ENCODE assay signal across 20 cellular contexts in genomic region chr7:47526466-47526865, GRCh38. TPM values are rescaled to one million over a fixed set of nuclear protein-coding genes. Genes with fewer than 3 reads are reported as not detected.
DNase-seq lines count a peak whose midpoint lies in the region; ATAC-seq, FAIRE-seq and TF ChIP-seq lines count a peak whose summit lies in the region.
"Had no signal": no experiment of that assay in that cellular context is flagged by ENCODE, and none has a peak within 500 bp of the region (broad histone marks: within the 10 kb centered on the region; RNA-seq: fewer than 3 reads in every experiment).

No MANE protein-coding gene starts in this region.

- ATAC-seq in left ventricle myocardium superior (peak; percentile 23), right cardiac atrium (no peak), HepG2 (no peak), HG02938 (IDR thresholded peaks at IDR 0.05; ENCODE audit: unreplicated experiment) (no peak)
- no peak for ATAC-seq in activated T-cell treated with anti-CD3 and anti-CD28 coated beads, Interleukin-2, amount 50 U/mL, for 4 hours

- no peak for TF ChIP-seq RAD21 in HepG2 (CRISPR knock-in tag; IDR thresholded peaks at IDR 0.05)

- no peak overlapping the region for H3K4me3 Mint-ChIP-seq in activated T-cell treated with anti-CD3 and anti-CD28 coated beads, Interleukin-2, amount 50 U/mL, for 4 hours

- CTCF ChIA-PET in HepG2 (lab: Yijun Ruan, JAX; ENCODE audit: low intra/inter-chr PET ratio, low total read pairs): no interaction called here

- H3K36me3 Mint-ChIP-seq in activated T-cell treated with anti-CD3 and anti-CD28 coated beads, Interleukin-2, amount 50 U/mL, for 4 hours (ENCODE audit: insufficient read depth): no peaks in the 10 kb centered on the region

- no peak for FAIRE-seq in HepG2 (lab: Jason Lieb, UNC)
- FAIRE-seq: GM19239, H54, HTR-8/SVneo had no signal

- H3K4me1 Mint-ChIP-seq in activated T-cell treated with anti-CD3 and anti-CD28 coated beads, Interleukin-2, amount 50 U/mL, for 4 hours (ENCODE audit: low read depth): no peaks in the 10 kb centered on the region

- BruUV-seq in HepG2 (replicated peaks; lab: Mats Ljungman, UMichigan): no TSS peak

- H3K9me3 ChIP-seq in right cardiac atrium (ENCODE audit: control insufficient read depth, low read length): no peaks in the 10 kb centered on the region
- no peaks in the 10 kb centered on the region for H3K9me3 ChIP-seq in HepG2 (ENCODE audit: low read length)
- H3K9me3 ChIP-seq in osteoblast (ENCODE audit: low read depth, low read length): no peaks in the 10 kb centered on the region
- H3K9me3 ChIP-seq: BE2C had no signal

- H3K4me3 ChIP-seq in right cardiac atrium (ENCODE audit: low read length) (no peak overlapping the region), HepG2 (replicated peaks in 1 of 3; ENCODE audit: insufficient read depth in 1 of 3, low read depth in 2 of 3, low read length in 3 of 3) (no peak overlapping the region), osteoblast (ENCODE audit: insufficient read depth, low read length) (no peak overlapping the region)

- no peaks in the 10 kb centered on the region for H3K4me1 ChIP-seq in right cardiac atrium (ENCODE audit: control insufficient read depth, insufficient read depth, low read length)
- H3K4me1 ChIP-seq in HepG2 (ENCODE audit: insufficient read depth, low read length): peaks cover 44% of the 10 kb centered on the region
- H3K4me1 ChIP-seq in osteoblast (ENCODE audit: insufficient read depth, low read length): no peaks in the 10 kb centered on the region
- H3K4me1 ChIP-seq: BE2C had no signal

- H3K4me2 ChIP-seq in HepG2 (ENCODE audit: low read depth, low read length): no peak overlapping the region
- no peak overlapping the region for H3K4me2 ChIP-seq in osteoblast (ENCODE audit: insufficient read depth, low read length)

- no peaks in the 10 kb centered on the region for H3K27me3 Mint-ChIP-seq in activated T-cell treated with anti-CD3 and anti-CD28 coated beads, Interleukin-2, amount 50 U/mL, for 4 hours (ENCODE audit: low read depth)

- no peak for DNase-seq in left ventricle myocardium superior
- no peak for DNase-seq in right cardiac atrium
- no peak for DNase-seq in HepG2 (ENCODE audit: low spot score)
- DNase-seq in osteoblast (ENCODE audit: insufficient read length, low spot score, missing footprints): peak; percentile 22
- no peak for DNase-seq in mesenteric fat pad (ENCODE audit: low spot score)
- no peak for DNase-seq in activated T-cell treated with anti-CD3 and anti-CD28 coated beads, Interleukin-2, amount 50 U/mL, for 4 hours
- no peak for DNase-seq in NK-92 treated with Interleukin-12 subunit alpha and Interleukin-12 subunit beta, amount 100 ng/mL, for 24 hours (lab: John Stamatoyannopoulos, UW)
- DNase-seq: 8988T, ACHN, BE2C, KG1, MM.1S, NCI-H2029, NCI-H2227 treated with DMSO at 0.1 percent for 48 hours, NCI-H69, SHP77 had no signal

- in situ Hi-C loops in HepG2 (cut with HindIII; ENCODE audit: extremely low pct_ligation_motif_present, low pct_unique_long_range_greater_than_20kb): no loop called here

- no peak for TF ChIP-seq CTCF in HepG2 (CRISPR knock-in tag; IDR thresholded peaks at IDR 0.05)
- no peak for TF ChIP-seq CTCF in osteoblast (IDR thresholded peaks at IDR 0.05; ENCODE audit: extremely low read depth, low read depth, low read length)

- no peak overlapping the region for H2AFZ ChIP-seq in HepG2 (ENCODE audit: low read length)
- H2AFZ ChIP-seq in osteoblast (ENCODE audit: low read length): no peak overlapping the region

- peaks cover 19 to 72% of the 10 kb centered on the region in 2 experiments for H3K36me3 ChIP-seq in HepG2 (replicated peaks in 1 of 2; ENCODE audit: control insufficient read depth in 1 of 2, insufficient read depth in 2 of 2, low read length in 2 of 2)
- peaks cover 55% of the 10 kb centered on the region for H3K36me3 ChIP-seq in osteoblast (ENCODE audit: insufficient read depth, low read length)
- H3K36me3 ChIP-seq: BE2C had no signal

- H3K79me2 ChIP-seq in HepG2 (ENCODE audit: insufficient read depth, low read length): peaks cover 74% of the 10 kb centered on the region
- H3K79me2 ChIP-seq in osteoblast (ENCODE audit: insufficient read depth, low read length): peaks cover 24% of the 10 kb centered on the region

- POLR2A ChIA-PET in HepG2 (lab: Yijun Ruan, JAX): no interaction called here

- TF ChIP-seq EP300 in HepG2 (IDR thresholded peaks at IDR 0.05; ENCODE audit: low read depth in 2 of 2, low read length in 2 of 2): no peak
- no peak for TF ChIP-seq EP300 in HepG2 (CRISPR knock-in tag; IDR thresholded peaks at IDR 0.05; ENCODE audit: borderline replicate concordance)

- intact Hi-C loops in left ventricle myocardium superior (cut with micrococcal nuclease) (no loop called here), right cardiac atrium (cut with DNase I) (no loop called here), HepG2 (cut with micrococcal nuclease; ENCODE audit: unreplicated experiment) (no loop called here)

- TF ChIP-seq POLR2A in HepG2 (IDR thresholded peaks at IDR 0.05; ENCODE audit: insufficient read depth in 1 of 2, low read depth in 2 of 2, low read length in 2 of 2): no peak

- no peak overlapping the region for H3K9ac ChIP-seq in HepG2 (ENCODE audit: insufficient read depth, low read depth, low read length)

- H3K27me3 ChIP-seq in right cardiac atrium (ENCODE audit: control insufficient read depth, insufficient read depth): no peaks in the 10 kb centered on the region
- no peaks in the 10 kb centered on the region for H3K27me3 ChIP-seq in HepG2 (ENCODE audit: control insufficient read depth in 1 of 2, insufficient read depth in 2 of 2, low read length in 2 of 2)
- H3K27me3 ChIP-seq in osteoblast (ENCODE audit: insufficient read depth, low read length): no peaks in the 10 kb centered on the region
- H3K27me3 ChIP-seq: BE2C had no signal

- H4K20me1 ChIP-seq in HepG2 (ENCODE audit: insufficient read depth, low read length): peaks cover 17% of the 10 kb centered on the region; the same call in 1 of the 2 replicates
- H4K20me1 ChIP-seq in osteoblast (ENCODE audit: insufficient read depth, low read length): peaks cover 23% of the 10 kb centered on the region

- H3K27ac ChIP-seq in right cardiac atrium (ENCODE audit: low read length) (no peak overlapping the region), HepG2 (ENCODE audit: extremely low read length, insufficient read depth, low read length) (no peak overlapping the region), osteoblast (ENCODE audit: low read depth, low read length) (no peak overlapping the region)

- 77% methylated on average over 6 of the region's 6 CpGs for WGBS in right cardiac atrium
- WGBS in HepG2 (ENCODE audit: low lambda C conversion rate): 84% methylated on average over 3 of the region's 6 CpGs

- H3K9me3 Mint-ChIP-seq in activated T-cell treated with anti-CD3 and anti-CD28 coated beads, Interleukin-2, amount 50 U/mL, for 4 hours: no peaks in the 10 kb centered on the region

TF ChIP-seq in HepG2, 621 proteins besides CTCF, POLR2A, EP300 and RAD21:
- 0 out of 2 replicates have a peak, but pooled peaks have one; percentile 32 for TF ChIP-seq ESRRA (CRISPR knock-in tag; IDR thresholded peaks at IDR 0.05; ENCODE audit: low read depth)
- TF ChIP-seq ZNF414 (CRISPR knock-in tag; IDR thresholded peaks at IDR 0.05): no peak
- peak; percentile 47 for TF ChIP-seq RBM22 (optimal IDR thresholded peaks at IDR 0.05; ENCODE audit: low read length)
- TF ChIP-seq KAT2B (IDR thresholded peaks at IDR 0.05; ENCODE audit: borderline replicate concordance, low read depth, low read length): no peak
- TF ChIP-seq ZNF460 (CRISPR knock-in tag; IDR thresholded peaks at IDR 0.05; ENCODE audit: borderline replicate concordance): no peak

RNA-seq across cellular contexts. Expression of gene TNS3, which starts 55.4 kb away (rescaled TPM):
- total RNA-seq in left ventricle myocardium superior: 42.4 TPM
- total RNA-seq in right cardiac atrium: 10 to 100 TPM; 37.5 to 48.3 (median 42.7) TPM
- polyA plus RNA-seq in right cardiac atrium: 19.7 TPM
- 51.3 and 55.7 TPM in 2 replicates for total RNA-seq in HepG2 (2016; rRNA removed; fragmentation: Illumina TruSeq; extraction: Trizol)
- total RNA-seq in HepG2 (2016; cell fraction: cytosol; rRNA removed; fragmentation: Illumina TruSeq; extraction: Trizol; ENCODE audit: low read depth): 14.9 and 19.1 TPM in 2 replicates
- 45.5 and 52.6 TPM in 2 replicates for total RNA-seq in HepG2 (2016; cell fraction: insoluble cytoplasmic fraction; rRNA removed; fragmentation: Illumina TruSeq; extraction: Trizol)
- 16.6 and 16.8 TPM in 2 replicates for total RNA-seq in HepG2 (2016; cell fraction: membrane; rRNA removed; fragmentation: Illumina TruSeq; extraction: Trizol)
- 72.4 and 83.0 TPM in 2 replicates for total RNA-seq in HepG2 (2016; cell fraction: nucleus; rRNA removed; fragmentation: Illumina TruSeq; extraction: Trizol)
- polyA plus RNA-seq in HepG2 (2011; rRNA removed): 52.9 and 55.1 TPM in 2 replicates
- 28.4 and 33.2 TPM in 2 replicates for polyA plus RNA-seq in HepG2 (2011; cell fraction: cytosol; rRNA removed)
- 76.4 and 98.4 TPM in 2 replicates for polyA plus RNA-seq in HepG2 (2011; cell fraction: nucleus; rRNA removed)
- 48.6 and 60.6 TPM in 2 replicates for polyA plus RNA-seq in HepG2 (2012)
- polyA plus RNA-seq in HepG2 (2016; cell fraction: cytosol; fragmentation: Illumina TruSeq; extraction: Trizol; ENCODE audit: low read depth): 1.6 and 1.9 TPM in 2 replicates
- 32.3 and 39.6 TPM in 2 replicates for polyA plus RNA-seq in HepG2 (2016; cell fraction: insoluble cytoplasmic fraction; fragmentation: Illumina TruSeq; extraction: Trizol; ENCODE audit: low read depth)
- polyA plus RNA-seq in HepG2 (2016; cell fraction: membrane; fragmentation: Illumina TruSeq; extraction: Trizol; ENCODE audit: low read depth): 3.7 and 4.3 TPM in 2 replicates
- 56.5 and 64.9 TPM in 2 replicates for polyA plus RNA-seq in HepG2 (2016; cell fraction: nucleus; fragmentation: Illumina TruSeq; extraction: Trizol; ENCODE audit: insufficient read depth, low read depth)
- polyA minus RNA-seq in HepG2 (2011; rRNA and poly(A)+ RNA removed; ENCODE audit: low replicate concordance): 29.7 and 302 TPM in 2 replicates
- polyA minus RNA-seq in HepG2 (2011; cell fraction: cytosol; rRNA and poly(A)+ RNA removed): 53.8 and 56.5 TPM in 2 replicates
- polyA minus RNA-seq in HepG2 (2011; cell fraction: nucleus; rRNA and poly(A)+ RNA removed): 139 and 170 TPM in 2 replicates
- total RNA-seq in osteoblast: 67.3 and 88.1 TPM in 2 replicates
- total RNA-seq in mesenteric fat pad: 152 TPM
- total RNA-seq in activated T-cell treated with anti-CD3 and anti-CD28 coated beads, Interleukin-2, amount 50 U/mL, for 4 hours: 1 to 10 TPM; 2.6 to 3.4 (median 3.2) TPM
